In genomic region chr2:36451512-36451911, GRCh38 we compare ENCODE assay signal across 13 cellular contexts.
A peak's percentile ranks its signal among the peaks of the same experiment; 100 is the strongest.
DNase-seq lines count a peak whose midpoint lies in the region; ATAC-seq, FAIRE-seq and TF ChIP-seq lines count a peak whose summit lies in the region.
"Had no signal": no experiment of that assay in that cellular context is flagged by ENCODE, and none has a peak within 500 bp of the region (broad histone marks: within the 10 kb centered on the region; RNA-seq: fewer than 3 reads in every experiment).

No MANE protein-coding gene starts in this region.

- H3K27ac Mint-ChIP-seq in mesothelial cell of epicardium, result peak overlapping the region; percentile 47
- no peak overlapping the region for H3K27ac Mint-ChIP-seq in stimulated activated effector memory CD8-positive, alpha-beta T cell treated with anti-CD3 and anti-CD28 coated beads, Interleukin-12 subunit alpha, Interleukin-12 subunit beta, amount 100 ng/mL, for 72 hours

- CTCF ChIA-PET in Panc1 (lab: Charles Lee) (no interaction called here), endothelial cell of umbilical vein (lab: Charles Lee) (interaction anchor here (1.1 to 5.1 kb wide), 5 partner anchors 9 to 78 kb away, joined by 3 to 31 read pairs (median 4); no protein-coding TSS in a partner anchor)

- H3K36me3 ChIP-seq in Panc1 (ENCODE audit: control insufficient read depth, insufficient read depth, low read length), result peaks cover 49% of the 10 kb centered on the region
- peaks cover 13 to 40% of the 10 kb centered on the region in 2 experiments for H3K36me3 ChIP-seq in endothelial cell of umbilical vein (ENCODE audit: control insufficient read depth in 2 of 2, extremely low read depth in 1 of 2, insufficient read depth in 2 of 2, low read length in 2 of 2)
- H3K36me3 ChIP-seq: cardiac muscle cell had no signal

- ATAC-seq in Panc1 (no peak), HG02970 (IDR thresholded peaks at IDR 0.05; ENCODE audit: low FRiP score, unreplicated experiment) (no peak)
- ATAC-seq in stimulated activated effector memory CD8-positive, alpha-beta T cell treated with anti-CD3 and anti-CD28 coated beads, Interleukin-12 subunit alpha, Interleukin-12 subunit beta, amount 100 ng/mL, for 72 hours, result no peak
- ATAC-seq: mucosa of descending colon had no signal

- peaks cover 26% of the 10 kb centered on the region for H3K36me3 Mint-ChIP-seq in mesothelial cell of epicardium
- H3K36me3 Mint-ChIP-seq in stimulated activated effector memory CD8-positive, alpha-beta T cell treated with anti-CD3 and anti-CD28 coated beads, Interleukin-12 subunit alpha, Interleukin-12 subunit beta, amount 100 ng/mL, for 72 hours, result peaks cover 29% of the 10 kb centered on the region

- H3K27me3 Mint-ChIP-seq in mesothelial cell of epicardium (ENCODE audit: low read depth), result no peaks in the 10 kb centered on the region

- intact Hi-C loops in Panc1 (cut with micrococcal nuclease; ENCODE audit: unreplicated experiment) (loop anchor here (10.0 kb wide), 1 partner anchor 97 kb away; the partner anchor contains the start of gene CRIM1), endothelial cell of umbilical vein (cut with micrococcal nuclease) (no loop called here), dorsolateral prefrontal cortex (cut with DNase I) (no loop called here)

- H3K9ac ChIP-seq in endothelial cell of umbilical vein (replicated peaks; ENCODE audit: extremely low read depth, insufficient read depth, low read length), result no peak overlapping the region

- BruUV-seq in Panc1 (replicated peaks; lab: Mats Ljungman, UMichigan) (no TSS peak), endothelial cell of umbilical vein (replicated peaks; lab: Mats Ljungman, UMichigan) (no TSS peak)

- in situ Hi-C loops in Panc1 (cut with HindIII; ENCODE audit: low pct_unique_long_range_greater_than_20kb, low sequenced_read_pairs), result no loop called here

- no peaks in the 10 kb centered on the region for H3K9me3 Mint-ChIP-seq in mesothelial cell of epicardium
- H3K9me3 Mint-ChIP-seq in stimulated activated effector memory CD8-positive, alpha-beta T cell treated with anti-CD3 and anti-CD28 coated beads, Interleukin-12 subunit alpha, Interleukin-12 subunit beta, amount 100 ng/mL, for 72 hours, result no peaks in the 10 kb centered on the region

- TF ChIP-seq POLR2A in endothelial cell of umbilical vein (IDR thresholded peaks at IDR 0.05; ENCODE audit: low read depth, low read length), result peak; percentile 46

- H3K79me2 ChIP-seq in endothelial cell of umbilical vein (ENCODE audit: control insufficient read depth, insufficient read depth, low read length), result peaks cover 85% of the 10 kb centered on the region

- FAIRE-seq in endothelial cell of umbilical vein (lab: Jason Lieb, UNC), result no peak

- H3K4me1 Mint-ChIP-seq in mesothelial cell of epicardium, result peaks cover 24% of the 10 kb centered on the region
- peaks cover 1% of the 10 kb centered on the region for H3K4me1 Mint-ChIP-seq in stimulated activated effector memory CD8-positive, alpha-beta T cell treated with anti-CD3 and anti-CD28 coated beads, Interleukin-12 subunit alpha, Interleukin-12 subunit beta, amount 100 ng/mL, for 72 hours

- dilution Hi-C loops in endothelial cell of umbilical vein (cut with MboI; ENCODE audit: extremely low pct_ligation_motif_present, low sequenced_read_pairs), result no loop called here

- no peak overlapping the region for H2AFZ ChIP-seq in endothelial cell of umbilical vein (ENCODE audit: low read depth, low read length)

- H3K9me3 ChIP-seq in Panc1 (ENCODE audit: control insufficient read depth, insufficient read depth, low read depth, low read length), result no peaks in the 10 kb centered on the region
- H3K9me3 ChIP-seq in endothelial cell of umbilical vein (replicated peaks; ENCODE audit: control insufficient read depth, insufficient read depth, low read length), result no peaks in the 10 kb centered on the region
- H3K9me3 ChIP-seq: mucosa of descending colon had no signal

- H3K27me3 ChIP-seq in Panc1 (ENCODE audit: control insufficient read depth, insufficient read depth, low read length) (no peaks in the 10 kb centered on the region), endothelial cell of umbilical vein (ENCODE audit: control insufficient read depth in 2 of 2, insufficient read depth in 2 of 2, low read length in 2 of 2) (no peaks in the 10 kb centered on the region), dorsolateral prefrontal cortex (no peaks in the 10 kb centered on the region)

- H3K4me3 ChIP-seq in Panc1 (ENCODE audit: low read depth in 2 of 2, low read length in 2 of 2) (no peak overlapping the region), endothelial cell of umbilical vein (replicated peaks in 1 of 3; ENCODE audit: insufficient read depth in 1 of 3, low read depth in 1 of 3, low read length in 3 of 3) (no peak overlapping the region), dorsolateral prefrontal cortex (no peak overlapping the region)
- H3K4me3 ChIP-seq: cardiac muscle cell, mucosa of descending colon had no signal

- TF ChIP-seq CTCF in Panc1 (IDR thresholded peaks at IDR 0.05), result no peak
- TF ChIP-seq CTCF in endothelial cell of umbilical vein (IDR thresholded peaks at IDR 0.05; ENCODE audit: extremely low read depth in 1 of 2, insufficient read depth in 1 of 2, low read depth in 1 of 2, low read length in 2 of 2), result no peak
- no peak for TF ChIP-seq CTCF in mesothelial cell of epicardium (IDR thresholded peaks at IDR 0.05; ENCODE audit: unreplicated experiment)
- no peak for TF ChIP-seq CTCF in dorsolateral prefrontal cortex (IDR thresholded peaks at IDR 0.05 in 54 of 56, conservative IDR thresholded peaks at IDR 0.05 in 2 of 56; ENCODE audit: low read depth in 1 of 56, partially characterized antibody in 56 of 56)

- H3K4me1 ChIP-seq in Panc1 (ENCODE audit: control insufficient read depth, insufficient read depth, low read length) (peaks cover 75% of the 10 kb centered on the region), endothelial cell of umbilical vein (ENCODE audit: control insufficient read depth, extremely low read depth, insufficient read depth, low read length) (peaks cover 99% of the 10 kb centered on the region)

- peak; percentile 83 for DNase-seq in Daoy (ENCODE audit: low read depth)
- DNase-seq in Panc1 (ENCODE audit: low read depth, low spot score), result no peak
- DNase-seq in endothelial cell of umbilical vein (ENCODE audit: low read depth, low spot score), result no peak
- DNase-seq in mesothelial cell of epicardium (ENCODE audit: low spot score in 2 of 2, unreplicated experiment in 2 of 2), result no peak
- no peak for DNase-seq in stimulated activated effector memory CD8-positive, alpha-beta T cell treated with anti-CD3 and anti-CD28 coated beads, Interleukin-12 subunit alpha, Interleukin-12 subunit beta, amount 100 ng/mL, for 72 hours (ENCODE audit: low spot score in 2 of 2)
- no peak for DNase-seq in cerebellum (ENCODE audit: low spot score)
- no peak for DNase-seq in dorsolateral prefrontal cortex
- DNase-seq: activated T-cell treated with anti-CD3 and anti-CD28 coated beads for 4 hours; mucosa of descending colon; NCI-H1105 treated with DMSO at 0.1 percent for 48 hours; NK-92 treated with Interleukin-12 subunit alpha and Interleukin-12 subunit beta, amount 100 ng/mL, for 24 hours had no signal

- H3K27ac ChIP-seq in Panc1 (ENCODE audit: low read length) (peak overlapping the region; percentile 76), endothelial cell of umbilical vein (ENCODE audit: insufficient read depth, low read depth, low read length) (peak overlapping the region; percentile 73), dorsolateral prefrontal cortex (peak overlapping the region in 14 of 59 donors; percentile 3 to 54 (median 30))
- H3K27ac ChIP-seq: cardiac muscle cell had no signal

- H3K9me1 ChIP-seq in endothelial cell of umbilical vein (replicated peaks; ENCODE audit: control insufficient read depth, extremely low read depth, insufficient read depth, low read length), result no peaks in the 10 kb centered on the region

- no peak overlapping the region for H3K4me2 ChIP-seq in endothelial cell of umbilical vein (ENCODE audit: insufficient read depth, low read length)

- H4K20me1 ChIP-seq in endothelial cell of umbilical vein (replicated peaks; ENCODE audit: control insufficient read depth, extremely low read depth, insufficient read depth, low read length), result no peaks in the 10 kb centered on the region

- POLR2A ChIA-PET in Panc1 (lab: Charles Lee) (interaction anchor here (0.6 kb wide), 1 partner anchor 446 kb away, joined by 3 read pairs; no protein-coding TSS in a partner anchor), endothelial cell of umbilical vein (lab: Charles Lee) (interaction anchor here (0.5 kb wide), 1 partner anchor 93 kb away, joined by 4 read pairs; no protein-coding TSS in a partner anchor)

- no peak overlapping the region for H3K4me3 Mint-ChIP-seq in mesothelial cell of epicardium
- no peak overlapping the region for H3K4me3 Mint-ChIP-seq in stimulated activated effector memory CD8-positive, alpha-beta T cell treated with anti-CD3 and anti-CD28 coated beads, Interleukin-12 subunit alpha, Interleukin-12 subunit beta, amount 100 ng/mL, for 72 hours

TF ChIP-seq in endothelial cell of umbilical vein, 7 proteins besides CTCF, POLR2A, EP300 and RAD21:
- TF ChIP-seq MAX (IDR thresholded peaks at IDR 0.05; ENCODE audit: insufficient read depth, insufficient read length) (no peak), EZH2 (IDR thresholded peaks at IDR 0.05; ENCODE audit: borderline replicate concordance, low read depth, low read length, severe bottlenecking) (no peak), JUN (IDR thresholded peaks at IDR 0.05; ENCODE audit: borderline replicate concordance, insufficient read depth, insufficient read length, low read depth) (no peak), GATA2 (IDR thresholded peaks at IDR 0.05; ENCODE audit: insufficient read depth, insufficient read length, low read depth, low read length) (no peak), POLR2AphosphoS5 (IDR thresholded peaks at IDR 0.05; ENCODE audit: insufficient read depth, low read depth, low read length) (no peak), MYC (IDR thresholded peaks at IDR 0.05; ENCODE audit: low read depth, low read length) (no peak), FOS (IDR thresholded peaks at IDR 0.05; ENCODE audit: borderline replicate concordance, insufficient read depth, low read length) (no peak)
